20 cellular contexts compared by ENCODE assay signal in genomic region chr3:80564391-80564790, GRCh38.
DNase-seq lines count a peak whose midpoint lies in the region; ATAC-seq and TF ChIP-seq lines count a peak whose summit lies in the region.
"Had no signal": no experiment of that assay in that cellular context is flagged by ENCODE, and none has a peak within 500 bp of the region (broad histone marks: within the 10 kb centered on the region; RNA-seq: fewer than 3 reads in every experiment).

No MANE protein-coding gene starts in this region.

- ATAC-seq in SK-N-SH treated with all-trans-retinoic acid at 6 μM for 48 hours (no peak), HG03432 (IDR thresholded peaks at IDR 0.05; ENCODE audit: unreplicated experiment) (no peak), GM18520 (IDR thresholded peaks at IDR 0.05; ENCODE audit: unreplicated experiment) (no peak)
- ATAC-seq: A549 had no signal

- no peaks in the 10 kb centered on the region for H3K27me3 ChIP-seq in ACC112 (ENCODE audit: insufficient read depth, low read length)
- H3K27me3 ChIP-seq: BE2C, BLaER1 had no signal

- H2AFZ ChIP-seq in ACC112 (ENCODE audit: low read length, unreplicated experiment) = peak overlapping the region; percentile 59

- no peak overlapping the region for H3K27ac ChIP-seq in ACC112 (ENCODE audit: low read depth, low read length)
- H3K27ac ChIP-seq: 22Rv1, A549, BLaER1 had no signal

- H3K79me2 ChIP-seq in ACC112 (ENCODE audit: control insufficient read depth, insufficient read depth, low read length, unreplicated experiment) = no peaks in the 10 kb centered on the region

- peak; percentile 72 for DNase-seq in NCI-H82 (lab: John Stamatoyannopoulos, UW)
- DNase-seq in SK-N-DZ (ENCODE audit: low spot score) = peak; percentile 70
- DNase-seq in activated gamma-delta T cell (lab: John Stamatoyannopoulos, UW) = no peak
- no peak for DNase-seq in ureter (ENCODE audit: low spot score)
- DNase-seq: ACHN; BE2C; C1 segment of cervical spinal cord; CD4-positive, alpha-beta memory T cell; CD4-positive, CD25-positive, alpha-beta regulatory T cell; CD8-positive, alpha-beta memory T cell; COR-L47; DMS79 treated with DMSO at 0.1 percent for 48 hours; GF-D8 had no signal

- H3K36me3 ChIP-seq in ACC112 (ENCODE audit: insufficient read depth, low read length) = no peaks in the 10 kb centered on the region
- H3K36me3 ChIP-seq: BE2C, BLaER1 had no signal

- H3K4me1 ChIP-seq in ACC112 (ENCODE audit: control insufficient read depth, insufficient read depth, low read length, unreplicated experiment) = no peaks in the 10 kb centered on the region
- H3K4me1 ChIP-seq: A549, BLaER1 had no signal

- H3K4me3 ChIP-seq in ACC112 (ENCODE audit: low read depth, low read length) = no peak overlapping the region
- H3K4me3 ChIP-seq: A549, BLaER1 had no signal

TF ChIP-seq in SK-N-SH treated with all-trans-retinoic acid at 6 μM for 48 hours, 23 proteins besides CTCF, POLR2A, EP300 and RAD21:
- TF ChIP-seq POU6F1 (CRISPR knock-in tag; IDR thresholded peaks at IDR 0.05; ENCODE audit: borderline replicate concordance, low read depth) = no peak
- no peak for TF ChIP-seq RARB (CRISPR knock-in tag; IDR thresholded peaks at IDR 0.05)
- TF ChIP-seq TCF4 (CRISPR knock-in tag; IDR thresholded peaks at IDR 0.05; ENCODE audit: borderline replicate concordance) = peak; percentile 53; the same call in 1 of the 2 replicates
- TF ChIP-seq CREB5 (CRISPR knock-in tag; IDR thresholded peaks at IDR 0.05; ENCODE audit: low read depth) = no peak
- no peak for TF ChIP-seq ISL1 (CRISPR knock-in tag; IDR thresholded peaks at IDR 0.05)
- no peak for TF ChIP-seq PPARA (CRISPR knock-in tag; IDR thresholded peaks at IDR 0.05; ENCODE audit: borderline replicate concordance)
- TF ChIP-seq TOX (CRISPR knock-in tag; IDR thresholded peaks at IDR 0.05; ENCODE audit: borderline replicate concordance) = no peak
- TF ChIP-seq GLIS3 (CRISPR knock-in tag; IDR thresholded peaks at IDR 0.05) = no peak

Comparison
In these comparisons a context has a peak if more than half of its experiments do, and no peak if none do; other contexts are left out.
1. DNase-seq: peak in NCI-H82 (single experiment) and SK-N-DZ (single experiment); none in activated gamma-delta T cell (single experiment) and ureter (single experiment).